Comparison of ENCODE assay signal across 16 cellular contexts in the genomic region with DNA sequence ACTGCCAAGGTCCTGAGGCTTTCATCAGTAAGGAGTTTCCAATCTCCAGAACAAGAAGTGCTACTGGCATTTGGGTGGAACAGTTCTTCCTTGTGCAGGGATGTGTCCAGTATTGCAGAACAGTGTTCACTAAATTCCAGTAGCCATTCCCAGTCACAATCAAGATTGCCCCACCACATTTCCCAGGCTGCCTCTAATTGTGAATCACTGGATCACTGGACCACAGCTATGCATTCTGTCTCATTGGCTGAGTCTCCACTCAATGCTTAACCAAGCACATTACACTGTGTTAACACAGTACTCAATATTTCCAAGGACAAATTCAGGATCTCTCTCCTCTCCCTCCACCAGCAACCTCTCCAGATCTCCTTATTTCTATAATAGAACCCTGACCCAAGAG.
DNase-seq lines count a peak whose midpoint lies in the region; ATAC-seq, FAIRE-seq and TF ChIP-seq lines count a peak whose summit lies in the region.
"Had no signal": no experiment of that assay in that cellular context is flagged by ENCODE, and none has a peak within 500 bp of the region (broad histone marks: within the 10 kb centered on the region; RNA-seq: fewer than 3 reads in every experiment).

No MANE protein-coding gene starts in this region.

- TF ChIP-seq CTCF in WERI-Rb-1 (IDR thresholded peaks at IDR 0.05; ENCODE audit: low read depth, low read length), result no peak

- intact Hi-C loops in left colon (cut with DNase I, micrococcal nuclease), result no loop called here

- H3K4me1 Mint-ChIP-seq in naive thymus-derived CD8-positive, alpha-beta T cell, result no peaks in the 10 kb centered on the region
- H3K4me1 Mint-ChIP-seq: activated naive CD4-positive, alpha-beta T cell treated with anti-CD3 and anti-CD28 coated beads, Interleukin-2, amount 50 U/mL, for 24 hours had no signal

- no peak overlapping the region for H3K27ac Mint-ChIP-seq in naive thymus-derived CD8-positive, alpha-beta T cell
- H3K27ac Mint-ChIP-seq: activated naive CD4-positive, alpha-beta T cell treated with anti-CD3 and anti-CD28 coated beads, Interleukin-2, amount 50 U/mL, for 24 hours had no signal

- DNase-seq in ACHN (peak; percentile 34), H54 (ENCODE audit: insufficient read length, low spot score) (no peak), astrocyte of the hippocampus (ENCODE audit: low read depth, low spot score) (peak; percentile 80), hepatic stellate cell (ENCODE audit: low spot score) (peak; percentile 56), NCI-H2081 treated with DMSO at 0.1 percent for 48 hours (lab: John Stamatoyannopoulos, UW) (no peak), WERI-Rb-1 (no peak), left colon (no peak)
- DNase-seq in naive thymus-derived CD8-positive, alpha-beta T cell, result no peak
- DNase-seq: DMS79, gastrocnemius medialis, pancreas had no signal

- no peaks in the 10 kb centered on the region for H3K27me3 ChIP-seq in WERI-Rb-1 (ENCODE audit: insufficient read depth, low read depth, severe bottlenecking)
- H3K27me3 ChIP-seq: gastrocnemius medialis, pancreas, suprapubic skin had no signal

- no peak overlapping the region for H3K27ac ChIP-seq in WERI-Rb-1
- H3K27ac ChIP-seq: coronary artery, gastrocnemius medialis, pancreas, suprapubic skin had no signal

- peak; percentile 58 for FAIRE-seq in H54 (lab: Jason Lieb, UNC)
- FAIRE-seq: GM12892, islet of Langerhans, pancreas had no signal

- no peak for ATAC-seq in naive thymus-derived CD8-positive, alpha-beta T cell
- ATAC-seq in left colon, result no peak

- POLR2A ChIA-PET in naive thymus-derived CD8-positive, alpha-beta T cell (lab: Charles Lee), result no interaction called here

- no peaks in the 10 kb centered on the region for H3K9me3 ChIP-seq in WERI-Rb-1 (ENCODE audit: severe bottlenecking)
- H3K9me3 ChIP-seq: gastrocnemius medialis, pancreas, suprapubic skin had no signal

- H3K9me3 Mint-ChIP-seq in naive thymus-derived CD8-positive, alpha-beta T cell, result no peaks in the 10 kb centered on the region
- H3K9me3 Mint-ChIP-seq: activated naive CD4-positive, alpha-beta T cell treated with anti-CD3 and anti-CD28 coated beads, Interleukin-2, amount 50 U/mL, for 24 hours had no signal

- no peaks in the 10 kb centered on the region for H3K36me3 Mint-ChIP-seq in naive thymus-derived CD8-positive, alpha-beta T cell
- H3K36me3 Mint-ChIP-seq: activated naive CD4-positive, alpha-beta T cell treated with anti-CD3 and anti-CD28 coated beads, Interleukin-2, amount 50 U/mL, for 24 hours had no signal

- H3K27me3 Mint-ChIP-seq in naive thymus-derived CD8-positive, alpha-beta T cell, result peaks cover 8 to 18% (median 15%) of the 10 kb centered on the region in 5 donors

- no peak overlapping the region for H3K4me3 ChIP-seq in WERI-Rb-1 (ENCODE audit: low read depth, low read length)
- H3K4me3 ChIP-seq: coronary artery, gastrocnemius medialis, pancreas, suprapubic skin had no signal

- TF ChIP-seq POLR2A in H54 (IDR thresholded peaks at IDR 0.05; ENCODE audit: low read depth, low read length), result no peak

- H3K36me3 ChIP-seq in WERI-Rb-1, result no peaks in the 10 kb centered on the region
- H3K36me3 ChIP-seq: gastrocnemius medialis, pancreas, suprapubic skin had no signal

- in situ Hi-C loops in ACHN (cut with HindIII; ENCODE audit: low pct_ligation_motif_present, low pct_unique_long_range_greater_than_20kb, low sequenced_read_pairs), result no loop called here

- no peak overlapping the region for H3K4me3 Mint-ChIP-seq in naive thymus-derived CD8-positive, alpha-beta T cell
- H3K4me3 Mint-ChIP-seq: activated naive CD4-positive, alpha-beta T cell treated with anti-CD3 and anti-CD28 coated beads, Interleukin-2, amount 50 U/mL, for 24 hours had no signal

Comparison
In these comparisons a context has a peak if more than half of its experiments do, and no peak if none do; other contexts are left out.
1. DNase-seq: peak in ACHN (single experiment), astrocyte of the hippocampus (single experiment) and hepatic stellate cell (single experiment); none in H54 (single experiment), naive thymus-derived CD8-positive, alpha-beta T cell (0 of 10), NCI-H2081 treated with DMSO at 0.1 percent for 48 hours (single experiment), WERI-Rb-1 (single experiment) and left colon (0 of 2).